Comparison of ENCODE assay signal across 8 cellular contexts in the genomic region with DNA sequence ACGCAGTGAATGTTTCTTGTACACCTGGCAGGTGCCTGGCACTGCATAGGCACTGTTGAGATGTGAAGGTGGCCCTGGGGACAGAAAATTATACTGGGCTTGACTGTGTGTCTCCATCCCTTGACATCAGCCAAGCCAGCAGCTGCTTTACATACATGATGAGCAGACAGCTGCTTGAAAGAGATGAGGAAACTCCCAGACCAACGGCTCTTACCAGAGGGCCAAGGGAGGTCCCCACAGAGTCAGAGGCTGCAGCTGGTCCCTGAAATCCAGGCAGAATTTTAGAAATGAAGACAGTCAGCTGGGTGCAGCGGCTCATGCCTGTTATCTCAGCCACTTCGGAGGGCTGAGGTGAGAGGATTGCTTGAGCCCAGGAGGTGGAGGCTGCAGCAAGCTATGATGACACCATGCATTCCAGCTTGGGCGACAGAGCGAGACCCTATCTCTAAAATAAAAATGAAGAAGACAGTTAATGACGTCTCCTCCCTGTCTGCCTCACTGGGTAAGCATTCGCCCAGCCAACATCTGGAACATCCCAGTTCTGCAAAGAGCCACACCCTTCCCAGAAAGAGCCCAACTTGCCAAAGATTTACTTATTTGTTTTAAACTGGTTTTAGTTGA. TPM values are rescaled to one million over a fixed set of nuclear protein-coding genes. Genes with fewer than 3 reads are reported as not detected.
DNase-seq lines count a peak whose midpoint lies in the region; ATAC-seq, FAIRE-seq and TF ChIP-seq lines count a peak whose summit lies in the region.

No MANE protein-coding gene starts in this region.

- RAD21 ChIA-PET in GM12878 (lab: Charles Lee; ENCODE audit: unreplicated experiment) = interaction anchor here (0.6 to 3.0 kb wide), 10 partner anchors 9 to 1638 kb away, joined by 3 to 12 read pairs (median 4); a partner anchor contains a TSS

- H3K27me3 ChIP-seq in right atrium auricular region (no peaks in the 10 kb centered on the region), GM12878 (replicated peaks in 1 of 2; ENCODE audit: control insufficient read depth in 2 of 2, insufficient read depth in 2 of 2, low read length in 1 of 2) (no peaks in the 10 kb centered on the region), upper lobe of left lung (no peaks in the 10 kb centered on the region)

- H3K9ac ChIP-seq in GM12878 (ENCODE audit: control insufficient read depth, insufficient read depth, low read length) = peak overlapping the region; percentile 32; the same call in 1 of the 2 replicates

- POLR2A ChIA-PET in GM12878 (lab: Charles Lee) = interaction anchor here (1.4 to 2.5 kb wide), 7 partner anchors 9 to 109 kb away, joined by 4 to 18 read pairs (median 5); a partner anchor contains a TSS

- WGBS in GM12878 (ENCODE audit: insufficient coverage, insufficient replicate concordance, low lambda C conversion rate, missing lambda C conversion rate) = 4% methylated on average over 8 of the region's 8 CpGs
- WGBS in upper lobe of left lung, 2 donors = 84 to 85% methylated on average over 7 to 8 of the region's 8 CpGs

- CTCF ChIA-PET in GM12878 (lab: Yijun Ruan, JAX) = interaction anchor here (0.7 to 2.3 kb wide), 11 partner anchors 9 to 300 kb away, joined by 3 to 12 read pairs (median 4); a partner anchor contains a TSS

- TF ChIP-seq CTCF in right atrium auricular region (IDR thresholded peaks at IDR 0.05) (no peak), GM12878 (IDR thresholded peaks at IDR 0.05 in 2 of 3, conservative IDR thresholded peaks at IDR 0.05 in 1 of 3; ENCODE audit: control insufficient read depth in 2 of 3, extremely low read depth in 1 of 3, insufficient read depth in 1 of 3, low read depth in 3 of 3, low read length in 3 of 3) (no peak), upper lobe of left lung (IDR thresholded peaks at IDR 0.05) (no peak)

- H2AFZ ChIP-seq in GM12878 (ENCODE audit: control insufficient read depth, low read depth, low read length) = peak overlapping the region; percentile 59; the same call in 1 of the 2 replicates

- peak overlapping the region; percentile 56 for H3K4me2 ChIP-seq in GM12878 (ENCODE audit: control insufficient read depth, insufficient read depth)

- ATAC-seq in Right ventricle myocardium inferior = peak; percentile 85
- peak; percentile 72 for ATAC-seq in HG03066 (IDR thresholded peaks at IDR 0.05; ENCODE audit: low read depth, unreplicated experiment)
- peak; percentile 93 for ATAC-seq in GM12878
- peak; percentile 20 to 83 for ATAC-seq in upper lobe of left lung (ENCODE audit: low FRiP score in 2 of 2)

- no TSS peak for BruUV-seq in GM12878 (replicated peaks; lab: Mats Ljungman, UMichigan)

- peak; percentile 87 for FAIRE-seq in GM12878 (lab: Jason Lieb, UNC)

- H3K36me3 ChIP-seq in right atrium auricular region (peaks cover 17% of the 10 kb centered on the region), GM12878 (ENCODE audit: control insufficient read depth in 2 of 2, insufficient read depth in 2 of 2, low read length in 1 of 2) (peaks cover 21 to 31% of the 10 kb centered on the region in 2 experiments), upper lobe of left lung (peaks cover 0 to 71% (median 43%) of the 10 kb centered on the region in 4 donors)

- DNase-seq in Right ventricle myocardium inferior (ENCODE audit: missing footprints) (no peak), right atrium auricular region (ENCODE audit: low spot score) (no peak), GM12878 (ENCODE audit: low read depth, low spot score) (peak; percentile 60), upper lobe of left lung (no peak), NCI-H82 (lab: John Stamatoyannopoulos, UW) (no peak), T-helper 1 cell (no peak), DMS 273 (lab: John Stamatoyannopoulos, UW; ENCODE audit: unreplicated experiment) (no peak)

- H4K20me1 ChIP-seq in GM12878 (ENCODE audit: control insufficient read depth, insufficient read depth) = no peaks in the 10 kb centered on the region

- TF ChIP-seq POLR2A in GM12878 (IDR thresholded peaks at IDR 0.05; ENCODE audit: low read depth, low read length) = no peak
- no peak for TF ChIP-seq POLR2A in upper lobe of left lung (IDR thresholded peaks at IDR 0.05)

- no peaks in the 10 kb centered on the region for H3K4me1 ChIP-seq in right atrium auricular region
- peaks cover 22% of the 10 kb centered on the region for H3K4me1 ChIP-seq in GM12878 (ENCODE audit: control insufficient read depth, insufficient read depth, low read length)
- no peaks in the 10 kb centered on the region for H3K4me1 ChIP-seq in upper lobe of left lung

- SMC1A ChIA-PET in GM12878 (lab: Charles Lee; ENCODE audit: uncharacterized antibody, unreplicated experiment) = interaction anchor here (0.6 to 2.1 kb wide), 11 partner anchors 9 to 102 kb away, joined by 3 to 10 read pairs (median 5); a partner anchor contains a TSS

- H3K9me3 ChIP-seq in right atrium auricular region (no peaks in the 10 kb centered on the region), GM12878 (replicated peaks; ENCODE audit: control insufficient read depth, insufficient read depth, low read length) (peaks cover 4% of the 10 kb centered on the region; the same call in 2 of the 3 replicates), upper lobe of left lung (no peaks in the 10 kb centered on the region)

- H3K27ac ChIP-seq in right atrium auricular region = no peak overlapping the region
- H3K27ac ChIP-seq in GM12878 (ENCODE audit: control insufficient read depth, insufficient read depth) = peak overlapping the region; percentile 79
- H3K27ac ChIP-seq in upper lobe of left lung = no peak overlapping the region

- intact Hi-C loops in Right ventricle myocardium inferior (cut with DNase I) = no loop called here
- intact Hi-C loops in GM12878 (cut with micrococcal nuclease; ENCODE audit: unreplicated experiment) = no loop called here

- H3K4me3 ChIP-seq in right atrium auricular region (no peak overlapping the region), GM12878 (peak overlapping the region; percentile 33; the same call in 1 of the 2 replicates), upper lobe of left lung (no peak overlapping the region)

- no peaks in the 10 kb centered on the region; the same call in 1 of the 2 replicates for H3K79me2 ChIP-seq in GM12878 (ENCODE audit: control insufficient read depth, insufficient read depth, low read length)

- TF ChIP-seq EP300 in GM12878 (IDR thresholded peaks at IDR 0.05; ENCODE audit: borderline replicate concordance in 1 of 2, control insufficient read depth in 1 of 2, low read depth in 2 of 2, low read length in 2 of 2) (peak in 1 of 2 experiments; percentile 53; a peak in 1 of 4 replicates), upper lobe of left lung (IDR thresholded peaks at IDR 0.05) (no peak)

- in situ Hi-C loops in GM12878 (cut with MboI) = no loop called here

- no peak for TF ChIP-seq RAD21 in GM12878 (IDR thresholded peaks at IDR 0.05; ENCODE audit: insufficient read depth, low read depth, low read length)

TF ChIP-seq in GM12878, 131 proteins besides CTCF, POLR2A, EP300 and RAD21 (continues in another document):
- TF ChIP-seq CBFB (IDR thresholded peaks at IDR 0.05; ENCODE audit: low read depth) (peak; percentile 51; the same call in 1 of the 2 replicates), TCF12 (IDR thresholded peaks at IDR 0.05; ENCODE audit: low read depth, low read length) (peak; percentile 99), CREM (IDR thresholded peaks at IDR 0.05; ENCODE audit: low read depth) (peak; percentile 66; the same call in 1 of the 2 replicates), YBX1 (IDR thresholded peaks at IDR 0.05) (no peak), CHD1 (IDR thresholded peaks at IDR 0.05; ENCODE audit: low read depth, low read length) (no peak), NR2F1 (conservative IDR thresholded peaks at IDR 0.05) (0 out of 2 replicates have a peak, but pooled peaks have one; percentile 42), BCL11A (IDR thresholded peaks at IDR 0.05; ENCODE audit: low read depth, low read length) (peak; percentile 57; the same call in 1 of the 2 replicates), POU2F2 (IDR thresholded peaks at IDR 0.05; ENCODE audit: borderline replicate concordance, low read depth, low read length) (peak; percentile 70; the same call in 2 of the 3 replicates)

RNA-seq across cellular contexts. Expression of a gene that starts 17.6 kb away (rescaled TPM):
- total RNA-seq in Right ventricle myocardium inferior (8.7 TPM), right atrium auricular region (10 to 100 TPM in 1 of 2 donors, 1 to 10 TPM in 1; 9.4 to 14.7 TPM), GM12878 (2014; rRNA removed) (41.0 and 42.6 TPM in 2 replicates), GM12878 (2014; rRNA removed; fragmentation: Illumina TruSeq; extraction: Trizol) (21.9 and 24.5 TPM in 2 replicates), GM12878 (2021) (55.8 and 59.4 TPM in 2 replicates), upper lobe of left lung (10 to 100 TPM; 15.9 to 51.9 (median 33.0) TPM)
- 38.9 and 47.2 TPM in 2 replicates for total RNA-seq in GM12878 (2013; cell fraction: nucleolus; rRNA removed)
- 18.7 TPM for polyA plus RNA-seq in GM12878 (2011; ENCODE audit: low read depth)
- polyA plus RNA-seq in GM12878 (2011; rRNA removed) (17.6 and 46.1 TPM in 2 replicates), GM12878 (2014; fragmentation: Illumina TruSeq; extraction: Trizol) (10.5 and 33.0 TPM in 2 replicates), GM12878 (2014; fragmentation: Nextera tagmentation; extraction: Ambion mirVana) (under 1 TPM; 0.71 to 0.77 TPM), GM12878 (2014; rRNA removed) (40.6 and 45.4 TPM in 2 replicates), GM12878 (2016; fragmentation: Nextera tagmentation; extraction: Ambion mirVana) (10 to 100 TPM; 15.0 to 18.1 TPM)
- 80.0 and 80.6 TPM in 2 replicates for polyA plus RNA-seq in GM12878 (2011; cell fraction: cytosol; rRNA removed)
- 95.4 and 153 TPM in 2 replicates for polyA plus RNA-seq in GM12878 (2011; cell fraction: nucleus; rRNA removed)
- polyA plus RNA-seq in GM12878 (2012) = 39.3 and 42.2 TPM in 2 replicates
- polyA minus RNA-seq in GM12878 (2011; rRNA and poly(A)+ RNA removed) = 49.7 and 84.6 TPM in 2 replicates
- polyA minus RNA-seq in GM12878 (2011; cell fraction: cytosol; rRNA and poly(A)+ RNA removed) = 24.6 and 30.9 TPM in 2 replicates
- 15.8 and 30.3 TPM in 2 replicates for polyA minus RNA-seq in GM12878 (2011; cell fraction: nucleus; rRNA and poly(A)+ RNA removed)
